Comparison of ENCODE assay signal across 1 cellular context in genomic region chr20:43456809-43457639, GRCh38.
TF ChIP-seq lines count a peak whose summit lies in the region.

No MANE protein-coding gene starts in this region.

TF ChIP-seq in HepG2, 621 proteins besides CTCF, POLR2A, EP300 and RAD21 (continued from another document and continues in another):
- TF ChIP-seq HINFP (CRISPR knock-in tag; IDR thresholded peaks at IDR 0.05; ENCODE audit: low read depth) (0 out of 2 replicates have a peak, but pooled peaks have one; percentile 55), ZNF629 (CRISPR knock-in tag; conservative IDR thresholded peaks at IDR 0.05) (no peak), AKNA (CRISPR knock-in tag; IDR thresholded peaks at IDR 0.05; ENCODE audit: borderline replicate concordance) (0 out of 2 replicates have a peak, but pooled peaks have one; percentile 49), ZNF276 (CRISPR knock-in tag; IDR thresholded peaks at IDR 0.05; ENCODE audit: low read depth) (peak; percentile 28; the same call in 1 of the 2 replicates), FOXP4 (CRISPR knock-in tag; IDR thresholded peaks at IDR 0.05) (no peak), GPBP1L1 (CRISPR knock-in tag; IDR thresholded peaks at IDR 0.05) (no peak), E2F2 (CRISPR knock-in tag; IDR thresholded peaks at IDR 0.05; ENCODE audit: borderline replicate concordance) (peak; percentile 71; the same call in 1 of the 2 replicates), ISX (CRISPR knock-in tag; conservative IDR thresholded peaks at IDR 0.05) (peak; percentile 77; the same call in 1 of the 2 replicates), CENPBD1 (CRISPR knock-in tag; IDR thresholded peaks at IDR 0.05; ENCODE audit: borderline replicate concordance, low read depth) (no peak), RFXANK (CRISPR knock-in tag; IDR thresholded peaks at IDR 0.05) (no peak; the same call in 1 of the 2 replicates), HMG20A (CRISPR knock-in tag; IDR thresholded peaks at IDR 0.05; ENCODE audit: borderline replicate concordance) (peak; percentile 16; the same call in 1 of the 2 replicates), ZFP36L2 (CRISPR knock-in tag; IDR thresholded peaks at IDR 0.05) (no peak), ZMYM3 (CRISPR knock-in tag; IDR thresholded peaks at IDR 0.05) (no peak), ZBTB38 (CRISPR knock-in tag; IDR thresholded peaks at IDR 0.05) (no peak), ZNF296 (CRISPR knock-in tag; conservative IDR thresholded peaks at IDR 0.05) (no peak), NFYB (CRISPR knock-in tag; IDR thresholded peaks at IDR 0.05) (peak; percentile 93), CERS6 (CRISPR knock-in tag; IDR thresholded peaks at IDR 0.05) (peak; percentile 80; the same call in 1 of the 2 replicates), ZNF10 (CRISPR knock-in tag; IDR thresholded peaks at IDR 0.05; ENCODE audit: borderline replicate concordance, low read depth) (no peak), JARID2 (CRISPR knock-in tag; IDR thresholded peaks at IDR 0.05; ENCODE audit: insufficient replicate concordance) (no peak), ZNF230 (CRISPR knock-in tag; IDR thresholded peaks at IDR 0.05) (no peak; the same call in 1 of the 2 replicates), NR2F6 (IDR thresholded peaks at IDR 0.05) (no peak), NR2F6 (CRISPR knock-in tag; IDR thresholded peaks at IDR 0.05) (no peak), PAXIP1 (CRISPR knock-in tag; conservative IDR thresholded peaks at IDR 0.05) (0 out of 2 replicates have a peak, but pooled peaks have one; percentile 12), SALL2 (CRISPR knock-in tag; IDR thresholded peaks at IDR 0.05) (peak; percentile 52; the same call in 1 of the 2 replicates), RAD51 (IDR thresholded peaks at IDR 0.05; ENCODE audit: borderline replicate concordance) (no peak), NFIC (IDR thresholded peaks at IDR 0.05; ENCODE audit: low read length) (no peak), POLR2AphosphoS5 (IDR thresholded peaks at IDR 0.05; ENCODE audit: low read depth, low read length) (no peak), ZNF678 (CRISPR knock-in tag; IDR thresholded peaks at IDR 0.05) (peak; percentile 30; the same call in 1 of the 2 replicates), ZNF7 (CRISPR knock-in tag; IDR thresholded peaks at IDR 0.05) (no peak), FOXC1 (CRISPR knock-in tag; IDR thresholded peaks at IDR 0.05; ENCODE audit: borderline replicate concordance) (no peak), ZNF317 (CRISPR knock-in tag; IDR thresholded peaks at IDR 0.05) (peak; percentile 51), SP140L (CRISPR knock-in tag; IDR thresholded peaks at IDR 0.05; ENCODE audit: borderline replicate concordance) (no peak), E2F1 (CRISPR knock-in tag; IDR thresholded peaks at IDR 0.05) (no peak; the same call in 1 of the 2 replicates), HIVEP1 (CRISPR knock-in tag; IDR thresholded peaks at IDR 0.05) (peak; percentile 51; the same call in 1 of the 2 replicates), NKX3-1 (CRISPR knock-in tag; IDR thresholded peaks at IDR 0.05) (no peak), RORA (CRISPR knock-in tag; IDR thresholded peaks at IDR 0.05) (no peak), ZNF710 (CRISPR knock-in tag; IDR thresholded peaks at IDR 0.05; ENCODE audit: borderline replicate concordance) (no peak), TBX3 (IDR thresholded peaks at IDR 0.05; ENCODE audit: borderline replicate concordance) (no peak)
